In genomic region chr14:97703006-97703760, GRCh38 we compare ENCODE assay signal across 17 cellular contexts.
DNase-seq lines count a peak whose midpoint lies in the region; ATAC-seq and TF ChIP-seq lines count a peak whose summit lies in the region.
"Had no signal": no experiment of that assay in that cellular context is flagged by ENCODE, and none has a peak within 500 bp of the region (broad histone marks: within the 10 kb centered on the region; RNA-seq: fewer than 3 reads in every experiment).

No MANE protein-coding gene starts in this region.

- TF ChIP-seq CTCF in DND-41 (IDR thresholded peaks at IDR 0.05; ENCODE audit: borderline replicate concordance, extremely low read depth, low read length, poor library complexity, severe bottlenecking): no peak
- no peak for TF ChIP-seq CTCF in OCI-LY3 (IDR thresholded peaks at IDR 0.05; ENCODE audit: low read depth, low read length)

- H3K4me1 Mint-ChIP-seq in activated naive CD4-positive, alpha-beta T cell treated with anti-CD3 and anti-CD28 coated beads for 36 hours (ENCODE audit: low read depth): peaks cover 64% of the 10 kb centered on the region
- H3K4me1 Mint-ChIP-seq in natural killer cell treated with Interleukin-12 subunit alpha and Interleukin-12 subunit beta and Interleukin-15 and Interleukin-18, amount 100 ng/mL, for 72 hours (ENCODE audit: low read depth in 2 of 2): peaks cover 69 to 76% of the 10 kb centered on the region in 2 donors
- H3K4me1 Mint-ChIP-seq: B cell had no signal

- H3K4me3 Mint-ChIP-seq in activated naive CD4-positive, alpha-beta T cell treated with anti-CD3 and anti-CD28 coated beads for 36 hours: peak overlapping the region; percentile 48
- H3K4me3 Mint-ChIP-seq in natural killer cell treated with Interleukin-12 subunit alpha and Interleukin-12 subunit beta and Interleukin-15 and Interleukin-18, amount 100 ng/mL, for 72 hours: peak overlapping the region; percentile 59
- H3K4me3 Mint-ChIP-seq: B cell, mesothelial cell of epicardium, type B pancreatic cell had no signal

- H3K27me3 Mint-ChIP-seq in activated naive CD4-positive, alpha-beta T cell treated with anti-CD3 and anti-CD28 coated beads for 36 hours (ENCODE audit: low read depth): no peaks in the 10 kb centered on the region
- H3K27me3 Mint-ChIP-seq in natural killer cell treated with Interleukin-12 subunit alpha and Interleukin-12 subunit beta and Interleukin-15 and Interleukin-18, amount 100 ng/mL, for 72 hours: no peaks in the 10 kb centered on the region
- H3K27me3 Mint-ChIP-seq: B cell, type B pancreatic cell had no signal

- peak overlapping the region; percentile 97 for H3K27ac ChIP-seq in DND-41 (ENCODE audit: low read length)
- H3K27ac ChIP-seq in OCI-LY3 (ENCODE audit: low read length): no peak overlapping the region

- intact Hi-C loops in activated naive CD4-positive, alpha-beta T cell treated with anti-CD3 and anti-CD28 coated beads for 36 hours (cut with micrococcal nuclease): loop anchor here (2.0 to 10.0 kb wide), 5 partner anchors 22 to 1492 kb away; no protein-coding TSS in a partner anchor

- H3K27me3 ChIP-seq in DND-41 (ENCODE audit: insufficient read depth, low read length, poor library complexity): no peaks in the 10 kb centered on the region
- peaks cover 89% of the 10 kb centered on the region for H3K27me3 ChIP-seq in OCI-LY3 (ENCODE audit: low read depth, low read length)

- no peaks in the 10 kb centered on the region for H3K79me2 ChIP-seq in DND-41 (ENCODE audit: insufficient read depth, low read length)
- H3K79me2 ChIP-seq in OCI-LY3 (ENCODE audit: low read length): no peaks in the 10 kb centered on the region

- H3K4me3 ChIP-seq in DND-41 (ENCODE audit: low read depth in 1 of 2, low read length in 2 of 2): no peak overlapping the region
- H3K4me3 ChIP-seq in OCI-LY3 (ENCODE audit: low read length): peak overlapping the region; percentile 17

- DNase-seq in DND-41 (peak; percentile 61), amygdala (lab: John Stamatoyannopoulos, UW) (no peak), midbrain (lab: John Stamatoyannopoulos, UW) (no peak), left lobe of liver (ENCODE audit: low spot score) (no peak)
- peak; percentile 55 for DNase-seq in activated naive CD4-positive, alpha-beta T cell treated with anti-CD3 and anti-CD28 coated beads for 36 hours
- DNase-seq in natural killer cell treated with Interleukin-12 subunit alpha and Interleukin-12 subunit beta and Interleukin-15 and Interleukin-18, amount 100 ng/mL, for 72 hours (ENCODE audit: low spot score): no peak
- DNase-seq: EL; glutamatergic neuron; NCI-H2227 treated with DMSO at 0.1 percent for 48 hours; OCI-M1; stimulated activated CD4-positive, alpha-beta T cell treated with anti-CD3 and anti-CD28 coated beads, Interleukin-12 subunit alpha, Interleukin-12 subunit beta, amount 100 ng/mL, for 4 hours had no signal

- H4K20me1 ChIP-seq in DND-41 (ENCODE audit: insufficient read depth, low read length) (no peaks in the 10 kb centered on the region), OCI-LY3 (ENCODE audit: insufficient read depth, low read length) (peaks cover 11% of the 10 kb centered on the region)

- ATAC-seq in DND-41 (ENCODE audit: insufficient read depth, low read depth) (peak; percentile 8; the same call in 2 of the 3 replicates), left lobe of liver (no peak)
- no peak for ATAC-seq in natural killer cell treated with Interleukin-12 subunit alpha and Interleukin-12 subunit beta and Interleukin-15 and Interleukin-18, amount 100 ng/mL, for 72 hours
- ATAC-seq: HepG2, SK-N-SH treated with all-trans-retinoic acid at 6 μM for 48 hours had no signal

- peaks cover 4% of the 10 kb centered on the region for H3K9me3 Mint-ChIP-seq in activated naive CD4-positive, alpha-beta T cell treated with anti-CD3 and anti-CD28 coated beads for 36 hours
- H3K9me3 Mint-ChIP-seq in natural killer cell treated with Interleukin-12 subunit alpha and Interleukin-12 subunit beta and Interleukin-15 and Interleukin-18, amount 100 ng/mL, for 72 hours: peaks cover 14% of the 10 kb centered on the region

- H3K9me3 ChIP-seq in DND-41 (ENCODE audit: insufficient read depth, low read length, severe bottlenecking): peaks cover 17% of the 10 kb centered on the region
- peaks cover 13% of the 10 kb centered on the region for H3K9me3 ChIP-seq in OCI-LY3 (ENCODE audit: insufficient read depth, low read length)

- H3K9ac ChIP-seq in DND-41 (ENCODE audit: low read depth, low read length) (no peak overlapping the region), OCI-LY3 (ENCODE audit: low read length) (no peak overlapping the region)

- peak overlapping the region; percentile 82 for H3K27ac Mint-ChIP-seq in activated naive CD4-positive, alpha-beta T cell treated with anti-CD3 and anti-CD28 coated beads for 36 hours
- peak overlapping the region; percentile 88 to 92 for H3K27ac Mint-ChIP-seq in natural killer cell treated with Interleukin-12 subunit alpha and Interleukin-12 subunit beta and Interleukin-15 and Interleukin-18, amount 100 ng/mL, for 72 hours
- H3K27ac Mint-ChIP-seq: B cell, mesothelial cell of epicardium, type B pancreatic cell had no signal

- no peak overlapping the region for H3K4me2 ChIP-seq in DND-41 (ENCODE audit: insufficient read depth, low read length)
- peak overlapping the region; percentile 37 for H3K4me2 ChIP-seq in OCI-LY3 (ENCODE audit: low read length)

- peaks cover 3% of the 10 kb centered on the region for H3K36me3 Mint-ChIP-seq in activated naive CD4-positive, alpha-beta T cell treated with anti-CD3 and anti-CD28 coated beads for 36 hours (ENCODE audit: low read depth)
- peaks cover 23% of the 10 kb centered on the region for H3K36me3 Mint-ChIP-seq in natural killer cell treated with Interleukin-12 subunit alpha and Interleukin-12 subunit beta and Interleukin-15 and Interleukin-18, amount 100 ng/mL, for 72 hours
- H3K36me3 Mint-ChIP-seq: mesothelial cell of epicardium, type B pancreatic cell had no signal

- H3K36me3 ChIP-seq in DND-41 (ENCODE audit: insufficient read depth, low read length) (no peaks in the 10 kb centered on the region), OCI-LY3 (replicated peaks; ENCODE audit: low read depth, low read length) (peaks cover 6% of the 10 kb centered on the region)

- CTCF ChIA-PET in activated naive CD4-positive, alpha-beta T cell treated with anti-CD3 and anti-CD28 coated beads for 36 hours (lab: Charles Lee): interaction anchor here (1.0 kb wide), 1 partner anchor 10 kb away, joined by 5 read pairs; no protein-coding TSS in a partner anchor

- peaks cover 67% of the 10 kb centered on the region for H3K4me1 ChIP-seq in DND-41 (ENCODE audit: insufficient read depth, low read length)
- peaks cover 35% of the 10 kb centered on the region for H3K4me1 ChIP-seq in OCI-LY3 (ENCODE audit: low read length)

- H2AFZ ChIP-seq in DND-41 (ENCODE audit: low read depth, low read length) (no peak overlapping the region), OCI-LY3 (ENCODE audit: low read depth, low read length) (no peak overlapping the region)

Comparison
In these comparisons a context has a peak if more than half of its experiments do, and no peak if none do; other contexts are left out.
1. DNase-seq: peak in DND-41 (single experiment) and activated naive CD4-positive, alpha-beta T cell treated with anti-CD3 and anti-CD28 coated beads for 36 hours (single experiment); none in natural killer cell treated with Interleukin-12 subunit alpha and Interleukin-12 subunit beta and Interleukin-15 and Interleukin-18, amount 100 ng/mL, for 72 hours (single experiment), amygdala (0 of 56), midbrain (single experiment) and left lobe of liver (single experiment).